ENCODE assay signal across 18 cellular contexts in genomic region chr4:8257854-8258253, GRCh38. TPM values are rescaled to one million over a fixed set of nuclear protein-coding genes. Genes with fewer than 3 reads are reported as not detected.
A peak's percentile ranks its signal among the peaks of the same experiment; 100 is the strongest.
DNase-seq lines count a peak whose midpoint lies in the region; ATAC-seq and TF ChIP-seq lines count a peak whose summit lies in the region.
"Had no signal": no experiment of that assay in that cellular context is flagged by ENCODE, and none has a peak within 500 bp of the region (broad histone marks: within the 10 kb centered on the region; RNA-seq: fewer than 3 reads in every experiment).

No MANE protein-coding gene starts in this region.

- H3K23ac ChIP-seq in mesenchymal stem cell (ENCODE audit: low read length in 2 of 2) = no peak overlapping the region

- no peak for TF ChIP-seq EP300 in neural cell (conservative IDR thresholded peaks at IDR 0.05; ENCODE audit: poor library complexity, severe bottlenecking)

- no peak overlapping the region for H3K4ac ChIP-seq in mesenchymal stem cell (ENCODE audit: low read depth in 1 of 2, low read length in 2 of 2)

- H3K9ac ChIP-seq in neural cell (ENCODE audit: low read length) (no peak overlapping the region), mesenchymal stem cell (ENCODE audit: low read length) (no peak overlapping the region)

- no peak overlapping the region for H4K8ac ChIP-seq in mesenchymal stem cell (ENCODE audit: low read length)

- POLR2A ChIA-PET in HEK293 (lab: Yijun Ruan, JAX) = interaction anchor here (1.5 kb wide), 1 partner anchor 12 kb away, joined by 4 read pairs; the partner anchor contains the start of gene HTRA3

- H3K9me2 ChIP-seq in neural cell (ENCODE audit: insufficient read depth, low read length) = no peaks in the 10 kb centered on the region

- CTCF ChIA-PET in HEK293 (lab: Yijun Ruan, JAX) = interaction anchor here (2.4 kb wide), 1 partner anchor 9 kb away, joined by 7 read pairs; no protein-coding TSS in a partner anchor

- DNase-seq in T-helper 17 cell (no peak), HFFc6 (no peak), mesenchymal stem cell (no peak), ureter (ENCODE audit: low spot score) (no peak)
- DNase-seq: Calu3; CD4-positive, alpha-beta T cell; COR-L47; DMS53; DMS79 treated with DMSO at 0.1 percent for 48 hours; GF-D8; GOT3 had no signal

- H3K27me3 Mint-ChIP-seq in T-helper 17 cell (peaks cover 12% of the 10 kb centered on the region), HFFc6 (ENCODE audit: insufficient read depth) (peaks cover 22% of the 10 kb centered on the region)
- H3K27me3 Mint-ChIP-seq: CD4-positive, alpha-beta T cell had no signal

- ATAC-seq in T-helper 17 cell (no peak), HG03571 (IDR thresholded peaks at IDR 0.05; ENCODE audit: unreplicated experiment) (no peak)

- H3K9me3 ChIP-seq in HEK293 (ENCODE audit: control insufficient read depth, insufficient read depth, low read depth, low read length) = no peaks in the 10 kb centered on the region
- H3K9me3 ChIP-seq in T-helper 17 cell (ENCODE audit: control insufficient read depth, low read length, poor library complexity, severe bottlenecking) = no peaks in the 10 kb centered on the region
- no peaks in the 10 kb centered on the region for H3K9me3 ChIP-seq in neural cell (ENCODE audit: low read length)
- H3K9me3 ChIP-seq in mesenchymal stem cell (ENCODE audit: control insufficient read depth, low read length) = no peaks in the 10 kb centered on the region
- H3K9me3 ChIP-seq: HAP-1 had no signal

- H3K27ac Mint-ChIP-seq in T-helper 17 cell (peak overlapping the region; percentile 1), HFFc6 (no peak overlapping the region)
- H3K27ac Mint-ChIP-seq: CD4-positive, alpha-beta T cell had no signal

- no peak for TF ChIP-seq CTCF in HEK293 (tag by site-specific recombination; IDR thresholded peaks at IDR 0.05)
- TF ChIP-seq CTCF in neural cell (IDR thresholded peaks at IDR 0.05; ENCODE audit: poor library complexity, severe bottlenecking) = no peak
- no peak for TF ChIP-seq CTCF in HFFc6 (IDR thresholded peaks at IDR 0.05)

- H3K14ac ChIP-seq in mesenchymal stem cell (ENCODE audit: low read length in 2 of 2) = no peak overlapping the region

- H3K4me1 Mint-ChIP-seq in T-helper 17 cell (no peaks in the 10 kb centered on the region), HFFc6 (ENCODE audit: low read depth) (peaks cover 18% of the 10 kb centered on the region)

- H2AK5ac ChIP-seq in mesenchymal stem cell (ENCODE audit: low read length, severe bottlenecking) = no peak overlapping the region

- H2AFZ ChIP-seq in neural cell (ENCODE audit: low read depth, low read length) = no peak overlapping the region
- H2AFZ ChIP-seq in mesenchymal stem cell (ENCODE audit: low read depth, low read length) = no peak overlapping the region

- no peak for TF ChIP-seq RAD21 in neural cell (conservative IDR thresholded peaks at IDR 0.05)

- H3K27ac ChIP-seq in HEK293 (ENCODE audit: extremely low read depth, low read depth, low read length) (no peak overlapping the region), neural cell (ENCODE audit: low read length) (peak overlapping the region; percentile 33), mesenchymal stem cell (ENCODE audit: low read length, poor library complexity, severe bottlenecking) (no peak overlapping the region)

- H3K27me3 ChIP-seq in neural cell (ENCODE audit: insufficient read depth, low read depth, low read length) = no peaks in the 10 kb centered on the region
- H3K27me3 ChIP-seq in mesenchymal stem cell (ENCODE audit: control insufficient read depth in 1 of 2, insufficient read depth in 1 of 2, low read length in 2 of 2) = peaks cover 0 to 4% of the 10 kb centered on the region in 2 experiments

- WGBS in mesenchymal stem cell = 95% methylated on average over 3 of the region's 4 CpGs

- H3K4me1 ChIP-seq in HEK293 (ENCODE audit: control insufficient read depth, insufficient read depth, low read length) = no peaks in the 10 kb centered on the region
- H3K4me1 ChIP-seq in mesenchymal stem cell (ENCODE audit: control insufficient read depth, insufficient read depth, low read depth, low read length) = peaks cover 35% of the 10 kb centered on the region
- H3K4me1 ChIP-seq: HAP-1 had no signal

- H3K4me3 ChIP-seq in HEK293 (ENCODE audit: low read depth, low read length) = no peak overlapping the region
- H3K4me3 ChIP-seq in neural cell (ENCODE audit: low read length) = no peak overlapping the region
- no peak overlapping the region for H3K4me3 ChIP-seq in mesenchymal stem cell (ENCODE audit: insufficient read depth in 1 of 2, low read depth in 1 of 2, low read length in 2 of 2)
- H3K4me3 ChIP-seq: HAP-1 had no signal

- no peak overlapping the region for H2BK120ac ChIP-seq in mesenchymal stem cell (ENCODE audit: low read depth, low read length)

- H2BK15ac ChIP-seq in mesenchymal stem cell (ENCODE audit: low read depth, poor library complexity, severe bottlenecking) = no peak overlapping the region

- H4K91ac ChIP-seq in mesenchymal stem cell (ENCODE audit: low read length) = no peak overlapping the region

- no peak overlapping the region for H2BK12ac ChIP-seq in mesenchymal stem cell (ENCODE audit: low read length in 2 of 2)

- H2BK5ac ChIP-seq in mesenchymal stem cell (ENCODE audit: low read depth, low read length, poor library complexity, severe bottlenecking) = no peak overlapping the region

- H3K18ac ChIP-seq in mesenchymal stem cell (ENCODE audit: low read depth in 1 of 2, low read length in 2 of 2) = no peak overlapping the region

- H3K36me3 Mint-ChIP-seq in T-helper 17 cell (ENCODE audit: low read depth) (no peaks in the 10 kb centered on the region), HFFc6 (ENCODE audit: low read depth) (no peaks in the 10 kb centered on the region)
- H3K36me3 Mint-ChIP-seq: CD14-positive monocyte had no signal

- no peaks in the 10 kb centered on the region for H3K79me1 ChIP-seq in mesenchymal stem cell (replicated peaks; ENCODE audit: low read length, poor library complexity, severe bottlenecking)

- no peak overlapping the region for H3K4me2 ChIP-seq in neural cell (ENCODE audit: low read length)
- no peak overlapping the region for H3K4me2 ChIP-seq in mesenchymal stem cell (ENCODE audit: low read length, poor library complexity, severe bottlenecking)

- no peaks in the 10 kb centered on the region for H3K9me3 Mint-ChIP-seq in HFFc6
- H3K9me3 Mint-ChIP-seq: CD14-positive monocyte; CD4-positive, alpha-beta T cell had no signal

- H3F3A ChIP-seq in neural cell (ENCODE audit: insufficient read depth, low read length, poor library complexity, severe bottlenecking) = no peaks in the 10 kb centered on the region

- H4K20me1 ChIP-seq in neural cell (ENCODE audit: insufficient read depth) = no peaks in the 10 kb centered on the region

- H3K79me2 ChIP-seq in neural cell (replicated peaks; ENCODE audit: insufficient read depth, low read length) = no peaks in the 10 kb centered on the region

- no peak overlapping the region for H3K4me3 Mint-ChIP-seq in T-helper 17 cell
- H3K4me3 Mint-ChIP-seq in HFFc6 = no peak overlapping the region
- H3K4me3 Mint-ChIP-seq: CD14-positive monocyte; CD4-positive, alpha-beta T cell had no signal

- no peaks in the 10 kb centered on the region for H3K36me3 ChIP-seq in HEK293 (ENCODE audit: control insufficient read depth in 2 of 2, insufficient read depth in 1 of 2, low read length in 2 of 2)
- no peaks in the 10 kb centered on the region for H3K36me3 ChIP-seq in neural cell (ENCODE audit: insufficient read depth, low read length)
- no peaks in the 10 kb centered on the region for H3K36me3 ChIP-seq in mesenchymal stem cell (ENCODE audit: control insufficient read depth in 1 of 2, insufficient read depth in 2 of 2, low read depth in 1 of 2, low read length in 2 of 2)
- H3K36me3 ChIP-seq: HAP-1 had no signal

TF ChIP-seq in HEK293, 187 proteins besides CTCF, POLR2A, EP300 and RAD21 (continues in another document):
- peak; percentile 89 for TF ChIP-seq ZFHX2 (tag by site-specific recombination; conservative IDR thresholded peaks at IDR 0.05)
- no peak for TF ChIP-seq ZNF513 (tag by site-specific recombination; IDR thresholded peaks at IDR 0.05)

TF ChIP-seq in neural cell, 6 proteins besides CTCF, POLR2A, EP300 and RAD21:
- no peak for TF ChIP-seq POLR2AphosphoS5 (IDR thresholded peaks at IDR 0.05)
- TF ChIP-seq TAF1 (IDR thresholded peaks at IDR 0.05; ENCODE audit: low read depth) = no peak
- no peak for TF ChIP-seq MXI1 (conservative IDR thresholded peaks at IDR 0.05; ENCODE audit: poor library complexity, severe bottlenecking)

RNA-seq across cellular contexts. Expression of gene HTRA3, which starts 11.7 kb away (rescaled TPM):
- total RNA-seq in T-helper 17 cell (not detected), ureter (17.5 TPM)
- not detected in 2 replicates for polyA plus RNA-seq in neural cell
- polyA minus RNA-seq in neural cell = not detected in 2 replicates
- total RNA-seq in HFFc6 (2021; fragmentation: NEBNext Ultra II Directional; extraction: Animal tissue kit (Norgen Biotek cat#: 25700)) = 1 to 10 TPM; 4.2 to 7.0 (median 4.8) TPM
- polyA plus RNA-seq in mesenchymal stem cell (2013, experiment 1 of 2) = 88.3 TPM
- polyA plus RNA-seq in mesenchymal stem cell (2013, experiment 2 of 2) = 87.5 TPM
- total RNA-seq: A172; Calu3; CD4-positive, alpha-beta T cell had no signal
- polyA plus RNA-seq: CD14-positive monocyte had no signal

RNA-seq across cellular contexts. Expression of gene SH3TC1, which starts 58.8 kb away (rescaled TPM):
- 100 to 1,000 TPM; 134 TPM for total RNA-seq in T-helper 17 cell
- polyA plus RNA-seq in neural cell = not detected in 2 replicates
- polyA minus RNA-seq in neural cell = not detected in 2 replicates
- total RNA-seq in HFFc6 (2021; fragmentation: NEBNext Ultra II Directional; extraction: Animal tissue kit (Norgen Biotek cat#: 25700)) = 1 to 10 TPM in 2 of 6 experiments, under 1 TPM in 4; 0.34 to 1.4 (median 0.86) TPM
- 8.0 TPM for polyA plus RNA-seq in mesenchymal stem cell (2013, experiment 1 of 2)
- polyA plus RNA-seq in mesenchymal stem cell (2013, experiment 2 of 2) = 7.6 TPM
- total RNA-seq in ureter = 87.0 TPM
- total RNA-seq: G401 had no signal

Comparison
In these comparisons a context has a peak if more than half of its experiments do, and no peak if none do; other contexts are left out.
1. RNA of gene HTRA3, which starts 11.7 kb away (total RNA-seq): 17.5 TPM in ureter (single experiment) and 4.2 to 7.0 TPM in HFFc6; not detected in T-helper 17 cell; every median in the first group is over 4 times any median in the second.
2. RNA of gene SH3TC1, which starts 58.8 kb away (total RNA-seq): 134 TPM in T-helper 17 cell and 87.0 TPM in ureter (single experiment); 0.34 to 1.4 TPM in HFFc6; every median in the first group is over 10 times any median in the second.